In the genomic region with DNA sequence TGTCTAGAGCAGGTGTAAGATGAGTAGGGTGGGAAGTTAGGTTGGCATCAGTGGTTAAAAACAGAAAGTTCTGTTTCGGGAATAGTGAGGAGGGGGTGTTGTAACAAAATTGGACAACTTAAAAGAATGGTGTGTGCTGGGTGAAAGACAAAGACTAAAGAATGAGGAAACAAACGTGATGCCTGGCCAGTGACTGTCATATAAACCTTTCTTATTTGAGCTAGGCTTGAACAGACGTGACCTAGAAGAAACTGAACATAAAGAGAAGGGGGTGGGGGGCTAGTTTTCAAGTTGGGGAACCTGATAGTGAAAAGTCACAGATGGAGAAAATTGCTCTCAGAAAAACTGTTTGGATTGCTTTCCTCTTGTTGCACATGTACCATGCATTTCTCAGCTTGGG, we compare ENCODE assay signal across 1 cellular context.
TF ChIP-seq lines count a peak whose summit lies in the region.

No MANE protein-coding gene starts in this region.

TF ChIP-seq in WTC11, 78 proteins besides CTCF, POLR2A, EP300 and RAD21 (continued from another document):
- TF ChIP-seq, protein P1, sequence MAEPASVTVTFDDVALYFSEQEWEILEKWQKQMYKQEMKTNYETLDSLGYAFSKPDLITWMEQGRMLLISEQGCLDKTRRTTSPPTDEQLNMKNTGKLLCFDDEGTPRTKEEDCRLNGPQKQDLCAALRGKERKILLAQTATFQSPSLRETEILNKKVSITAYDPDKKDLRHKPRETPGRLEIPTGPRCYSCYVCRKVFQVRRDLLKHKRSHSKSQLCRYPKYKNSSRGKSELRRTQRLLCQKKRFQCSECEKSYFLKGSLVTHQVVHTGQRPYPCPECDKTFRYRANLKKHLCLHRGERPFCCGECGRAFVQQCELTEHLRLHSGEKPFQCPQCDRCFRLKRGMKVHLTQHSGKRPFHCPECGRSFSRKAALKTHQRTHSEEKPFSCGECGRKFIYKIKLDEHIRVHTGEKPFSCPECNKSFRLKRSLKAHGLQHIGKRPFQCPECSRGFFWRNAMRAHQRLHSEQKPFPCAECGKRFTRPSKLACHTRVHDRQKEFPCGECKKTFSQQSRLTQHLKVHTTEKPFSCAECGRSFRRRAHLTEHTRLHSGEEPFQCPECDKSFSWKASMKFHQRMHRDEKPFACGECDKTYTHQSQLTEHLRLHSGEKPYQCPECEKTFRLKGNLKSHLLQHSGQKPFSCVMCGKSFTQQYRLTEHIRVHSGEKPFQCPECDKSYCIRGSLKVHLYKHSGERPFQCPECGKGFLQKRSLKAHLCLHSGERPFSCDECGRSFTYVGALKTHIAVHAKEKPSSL (CRISPR knock-in tag; conservative IDR thresholded peaks at IDR 0.05): no peak
- TF ChIP-seq GABPB1 (CRISPR knock-in tag; IDR thresholded peaks at IDR 0.05) (no peak), ZNF317 (CRISPR knock-in tag; IDR thresholded peaks at IDR 0.05; ENCODE audit: borderline replicate concordance, low read depth) (no peak), NR2C2 (CRISPR knock-in tag; IDR thresholded peaks at IDR 0.05) (no peak), TEAD1 (CRISPR knock-in tag; IDR thresholded peaks at IDR 0.05) (no peak), ZNF121 (CRISPR knock-in tag; IDR thresholded peaks at IDR 0.05) (no peak), NFE2L1 (CRISPR knock-in tag; IDR thresholded peaks at IDR 0.05) (no peak)
- TF ChIP-seq, protein P2, sequence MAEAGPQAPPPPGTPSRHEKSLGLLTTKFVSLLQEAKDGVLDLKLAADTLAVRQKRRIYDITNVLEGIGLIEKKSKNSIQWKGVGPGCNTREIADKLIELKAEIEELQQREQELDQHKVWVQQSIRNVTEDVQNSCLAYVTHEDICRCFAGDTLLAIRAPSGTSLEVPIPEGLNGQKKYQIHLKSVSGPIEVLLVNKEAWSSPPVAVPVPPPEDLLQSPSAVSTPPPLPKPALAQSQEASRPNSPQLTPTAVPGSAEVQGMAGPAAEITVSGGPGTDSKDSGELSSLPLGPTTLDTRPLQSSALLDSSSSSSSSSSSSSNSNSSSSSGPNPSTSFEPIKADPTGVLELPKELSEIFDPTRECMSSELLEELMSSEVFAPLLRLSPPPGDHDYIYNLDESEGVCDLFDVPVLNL (CRISPR knock-in tag; IDR thresholded peaks at IDR 0.05; ENCODE audit: borderline replicate concordance, low read depth): no peak
TF ChIP-seq in WTC11: peak in this region for 0.
